In genomic region chr1:181151378-181152326, GRCh38 we compare ENCODE assay signal across 9 cellular contexts.
DNase-seq lines count a peak whose midpoint lies in the region; ATAC-seq lines count a peak whose summit lies in the region.
"Had no signal": no experiment of that assay in that cellular context is flagged by ENCODE, and none has a peak within 500 bp of the region (broad histone marks: within the 10 kb centered on the region; RNA-seq: fewer than 3 reads in every experiment).

No MANE protein-coding gene starts in this region.

- peaks cover 31 to 57% (median 48%) of the 10 kb centered on the region in 3 donors for H3K4me1 ChIP-seq in skeletal muscle tissue (ENCODE audit: control insufficient read depth in 3 of 3, insufficient read depth in 3 of 3, low read length in 3 of 3)

- peak overlapping the region; percentile 76 to 81 (median 78) for H3K9ac ChIP-seq in skeletal muscle tissue (ENCODE audit: low read depth in 1 of 3, low read length in 3 of 3)

- intact Hi-C loops in posterior vena cava (cut with DNase I), result loop anchor here (2.0 to 10.0 kb wide), 3 partner anchors 25 to 627 kb away; no protein-coding TSS in a partner anchor

- peak overlapping the region; percentile 98 for H3K27ac ChIP-seq in skeletal muscle tissue (ENCODE audit: low read depth, low read length)

- H3K27me3 ChIP-seq in skeletal muscle tissue (ENCODE audit: control insufficient read depth in 3 of 3, insufficient read depth in 3 of 3, low read length in 3 of 3) (no peaks in the 10 kb centered on the region), MG63 (no peaks in the 10 kb centered on the region)

- peak; percentile 37 for ATAC-seq in GM19043 (IDR thresholded peaks at IDR 0.05; ENCODE audit: low read depth, unreplicated experiment)
- peak; percentile 38 for ATAC-seq in HG03354 (IDR thresholded peaks at IDR 0.05; ENCODE audit: poor library complexity, severe bottlenecking, unreplicated experiment)

- H3K36me3 ChIP-seq in skeletal muscle tissue (ENCODE audit: control insufficient read depth in 3 of 3, insufficient read depth in 3 of 3, low read length in 3 of 3) (no peaks in the 10 kb centered on the region), MG63 (no peaks in the 10 kb centered on the region)

- H3K4me3 ChIP-seq in skeletal muscle tissue (ENCODE audit: low read length in 3 of 3), result no peak overlapping the region
- H3K4me3 ChIP-seq in MG63, result no peak overlapping the region

- no peaks in the 10 kb centered on the region for H3K9me3 ChIP-seq in skeletal muscle tissue (ENCODE audit: control insufficient read depth in 3 of 3, low read length in 3 of 3)
- H3K9me3 ChIP-seq in MG63, result no peaks in the 10 kb centered on the region

- peak; percentile 53 for DNase-seq in cerebellar cortex (ENCODE audit: low spot score)
- DNase-seq in KG1 (lab: John Stamatoyannopoulos, UW), result no peak
- no peak for DNase-seq in posterior vena cava (ENCODE audit: low spot score)
- DNase-seq in MG63, result no peak
- DNase-seq in NCI-H226, result no peak
- DNase-seq: activated CD4-positive, CD25-positive, alpha-beta regulatory T cell had no signal
